Comparison of ENCODE assay signal across 1 cellular context in the genomic region with DNA sequence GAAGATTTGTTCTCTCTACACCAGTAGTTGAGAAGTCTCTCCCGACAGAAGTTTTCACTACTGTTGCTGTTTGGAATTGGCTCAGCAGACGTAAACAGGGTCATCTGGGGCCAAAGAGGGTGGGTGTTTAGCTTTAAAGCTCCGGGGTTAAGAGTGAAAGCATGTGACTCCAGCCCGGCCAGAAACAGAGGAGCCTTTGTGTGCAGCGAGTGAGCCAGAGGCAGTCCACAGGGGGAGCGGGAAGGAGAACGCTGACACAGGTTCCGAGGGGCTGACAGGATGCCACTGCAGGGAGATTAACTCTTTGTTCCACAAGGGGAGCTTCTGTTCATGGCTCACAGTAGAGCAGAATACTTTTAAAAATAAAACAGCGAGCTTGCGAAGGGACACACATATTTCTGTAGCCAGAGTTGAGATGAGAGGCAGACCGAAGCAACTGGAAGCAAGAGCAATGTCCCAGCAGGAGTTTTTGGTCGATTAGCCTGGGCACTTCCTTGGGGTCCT.
TF ChIP-seq lines count a peak whose summit lies in the region.

No MANE protein-coding gene starts in this region.

TF ChIP-seq in HepG2, 621 proteins besides CTCF, POLR2A, EP300 and RAD21 (continued from another document and continues in another):
- TF ChIP-seq, protein P1, sequence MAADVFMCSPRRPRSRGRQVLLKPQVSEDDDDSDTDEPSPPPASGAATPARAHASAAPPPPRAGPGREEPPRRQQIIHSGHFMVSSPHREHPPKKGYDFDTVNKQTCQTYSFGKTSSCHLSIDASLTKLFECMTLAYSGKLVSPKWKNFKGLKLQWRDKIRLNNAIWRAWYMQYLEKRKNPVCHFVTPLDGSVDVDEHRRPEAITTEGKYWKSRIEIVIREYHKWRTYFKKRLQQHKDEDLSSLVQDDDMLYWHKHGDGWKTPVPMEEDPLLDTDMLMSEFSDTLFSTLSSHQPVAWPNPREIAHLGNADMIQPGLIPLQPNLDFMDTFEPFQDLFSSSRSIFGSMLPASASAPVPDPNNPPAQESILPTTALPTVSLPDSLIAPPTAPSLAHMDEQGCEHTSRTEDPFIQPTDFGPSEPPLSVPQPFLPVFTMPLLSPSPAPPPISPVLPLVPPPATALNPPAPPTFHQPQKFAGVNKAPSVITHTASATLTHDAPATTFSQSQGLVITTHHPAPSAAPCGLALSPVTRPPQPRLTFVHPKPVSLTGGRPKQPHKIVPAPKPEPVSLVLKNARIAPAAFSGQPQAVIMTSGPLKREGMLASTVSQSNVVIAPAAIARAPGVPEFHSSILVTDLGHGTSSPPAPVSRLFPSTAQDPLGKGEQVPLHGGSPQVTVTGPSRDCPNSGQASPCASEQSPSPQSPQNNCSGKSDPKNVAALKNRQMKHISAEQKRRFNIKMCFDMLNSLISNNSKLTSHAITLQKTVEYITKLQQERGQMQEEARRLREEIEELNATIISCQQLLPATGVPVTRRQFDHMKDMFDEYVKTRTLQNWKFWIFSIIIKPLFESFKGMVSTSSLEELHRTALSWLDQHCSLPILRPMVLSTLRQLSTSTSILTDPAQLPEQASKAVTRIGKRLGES (CRISPR knock-in tag; IDR thresholded peaks at IDR 0.05; ENCODE audit: borderline replicate concordance), result no peak
- TF ChIP-seq SP140L (CRISPR knock-in tag; IDR thresholded peaks at IDR 0.05; ENCODE audit: borderline replicate concordance), result peak; percentile 57; the same call in 1 of the 2 replicates
- TF ChIP-seq ZNF354B (CRISPR knock-in tag; IDR thresholded peaks at IDR 0.05), result no peak
- no peak for TF ChIP-seq PRMT3 (CRISPR knock-in tag; IDR thresholded peaks at IDR 0.05; ENCODE audit: borderline replicate concordance, low read depth)
- peak; percentile 94 for TF ChIP-seq NCOA2 (CRISPR knock-in tag; IDR thresholded peaks at IDR 0.05)
- peak; percentile 68; the same call in 1 of the 2 replicates for TF ChIP-seq HOXA3 (CRISPR knock-in tag; IDR thresholded peaks at IDR 0.05)
- TF ChIP-seq U2AF2 (IDR thresholded peaks at IDR 0.05; ENCODE audit: low read depth, low read length), result no peak
- TF ChIP-seq ZSCAN9 (CRISPR knock-in tag; IDR thresholded peaks at IDR 0.05; ENCODE audit: borderline replicate concordance), result peak; percentile 52; the same call in 1 of the 2 replicates
- TF ChIP-seq NCOA5 (CRISPR knock-in tag; IDR thresholded peaks at IDR 0.05), result no peak
- no peak for TF ChIP-seq ZNF362 (CRISPR knock-in tag; IDR thresholded peaks at IDR 0.05; ENCODE audit: borderline replicate concordance)
- TF ChIP-seq SMYD3 (CRISPR knock-in tag; IDR thresholded peaks at IDR 0.05), result peak; percentile 35; the same call in 1 of the 2 replicates
- no peak for TF ChIP-seq AGO1 (IDR thresholded peaks at IDR 0.05; ENCODE audit: low read depth, low read length, poor library complexity, severe bottlenecking)
- TF ChIP-seq, protein P2, sequence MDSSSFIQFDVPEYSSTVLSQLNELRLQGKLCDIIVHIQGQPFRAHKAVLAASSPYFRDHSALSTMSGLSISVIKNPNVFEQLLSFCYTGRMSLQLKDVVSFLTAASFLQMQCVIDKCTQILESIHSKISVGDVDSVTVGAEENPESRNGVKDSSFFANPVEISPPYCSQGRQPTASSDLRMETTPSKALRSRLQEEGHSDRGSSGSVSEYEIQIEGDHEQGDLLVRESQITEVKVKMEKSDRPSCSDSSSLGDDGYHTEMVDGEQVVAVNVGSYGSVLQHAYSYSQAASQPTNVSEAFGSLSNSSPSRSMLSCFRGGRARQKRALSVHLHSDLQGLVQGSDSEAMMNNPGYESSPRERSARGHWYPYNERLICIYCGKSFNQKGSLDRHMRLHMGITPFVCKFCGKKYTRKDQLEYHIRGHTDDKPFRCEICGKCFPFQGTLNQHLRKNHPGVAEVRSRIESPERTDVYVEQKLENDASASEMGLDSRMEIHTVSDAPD (CRISPR knock-in tag; IDR thresholded peaks at IDR 0.05), result peak; percentile 38; the same call in 1 of the 2 replicates
- TF ChIP-seq ZNF784 (CRISPR knock-in tag; IDR thresholded peaks at IDR 0.05; ENCODE audit: borderline replicate concordance), result no peak
- no peak for TF ChIP-seq REL (CRISPR knock-in tag; conservative IDR thresholded peaks at IDR 0.05)
- no peak for TF ChIP-seq NFATC3 (CRISPR knock-in tag; IDR thresholded peaks at IDR 0.05)
- TF ChIP-seq MAF1 (CRISPR knock-in tag; IDR thresholded peaks at IDR 0.05; ENCODE audit: borderline replicate concordance), result no peak
- TF ChIP-seq ZNF224 (CRISPR knock-in tag; IDR thresholded peaks at IDR 0.05), result no peak
- TF ChIP-seq ZNF292 (CRISPR knock-in tag; IDR thresholded peaks at IDR 0.05; ENCODE audit: borderline replicate concordance, low read depth), result peak; percentile 99
- TF ChIP-seq ATRX (CRISPR knock-in tag; IDR thresholded peaks at IDR 0.05; ENCODE audit: borderline replicate concordance), result no peak
- no peak; the same call in 1 of the 2 replicates for TF ChIP-seq ZNF460 (CRISPR knock-in tag; IDR thresholded peaks at IDR 0.05; ENCODE audit: borderline replicate concordance)
- peak; percentile 96 for TF ChIP-seq FOXK1 (CRISPR knock-in tag; IDR thresholded peaks at IDR 0.05; ENCODE audit: borderline replicate concordance, low read depth)
- TF ChIP-seq ZNF747 (CRISPR knock-in tag; IDR thresholded peaks at IDR 0.05; ENCODE audit: borderline replicate concordance), result no peak
- 0 out of 2 replicates have a peak, but pooled peaks have one; percentile 29 for TF ChIP-seq STAT6 (CRISPR knock-in tag; IDR thresholded peaks at IDR 0.05; ENCODE audit: borderline replicate concordance)
- TF ChIP-seq ZNF607 (CRISPR knock-in tag; IDR thresholded peaks at IDR 0.05; ENCODE audit: borderline replicate concordance), result 0 out of 2 replicates have a peak, but pooled peaks have one; percentile 25
- 0 out of 2 replicates have a peak, but pooled peaks have one; percentile 34 for TF ChIP-seq ATF7-NPFF (CRISPR knock-in tag; IDR thresholded peaks at IDR 0.05; ENCODE audit: low read depth)
- no peak for TF ChIP-seq ZNF160 (CRISPR knock-in tag; IDR thresholded peaks at IDR 0.05)
- TF ChIP-seq PAWR (CRISPR knock-in tag; IDR thresholded peaks at IDR 0.05; ENCODE audit: borderline replicate concordance), result no peak
- TF ChIP-seq ZNF563 (CRISPR knock-in tag; IDR thresholded peaks at IDR 0.05), result no peak
- TF ChIP-seq ZNF350 (CRISPR knock-in tag; IDR thresholded peaks at IDR 0.05; ENCODE audit: borderline replicate concordance, low read depth), result no peak; the same call in 1 of the 2 replicates
- no peak for TF ChIP-seq ZNF674 (CRISPR knock-in tag; IDR thresholded peaks at IDR 0.05; ENCODE audit: low read depth)
- no peak for TF ChIP-seq ISX (CRISPR knock-in tag; conservative IDR thresholded peaks at IDR 0.05)
- TF ChIP-seq ZNF761 (CRISPR knock-in tag; conservative IDR thresholded peaks at IDR 0.05), result 0 out of 2 replicates have a peak, but pooled peaks have one; percentile 37
- TF ChIP-seq ZNF10 (CRISPR knock-in tag; IDR thresholded peaks at IDR 0.05; ENCODE audit: borderline replicate concordance, low read depth), result no peak
- peak; percentile 33; the same call in 1 of the 2 replicates for TF ChIP-seq DMAP1 (CRISPR knock-in tag; IDR thresholded peaks at IDR 0.05)
- no peak for TF ChIP-seq ZNF230 (CRISPR knock-in tag; IDR thresholded peaks at IDR 0.05)
- TF ChIP-seq, protein P3, sequence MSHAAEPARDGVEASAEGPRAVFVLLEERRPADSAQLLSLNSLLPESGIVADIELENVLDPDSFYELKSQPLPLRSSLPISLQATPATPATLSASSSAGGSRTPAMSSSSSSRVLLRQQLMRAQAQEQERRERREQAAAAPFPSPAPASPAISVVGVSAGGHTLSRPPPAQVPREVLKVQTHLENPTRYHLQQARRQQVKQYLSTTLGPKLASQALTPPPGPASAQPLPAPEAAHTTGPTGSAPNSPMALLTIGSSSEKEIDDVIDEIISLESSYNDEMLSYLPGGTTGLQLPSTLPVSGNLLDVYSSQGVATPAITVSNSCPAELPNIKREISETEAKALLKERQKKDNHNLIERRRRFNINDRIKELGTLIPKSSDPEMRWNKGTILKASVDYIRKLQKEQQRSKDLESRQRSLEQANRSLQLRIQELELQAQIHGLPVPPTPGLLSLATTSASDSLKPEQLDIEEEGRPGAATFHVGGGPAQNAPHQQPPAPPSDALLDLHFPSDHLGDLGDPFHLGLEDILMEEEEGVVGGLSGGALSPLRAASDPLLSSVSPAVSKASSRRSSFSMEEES (CRISPR knock-in tag; IDR thresholded peaks at IDR 0.05), result peak; percentile 99
- no peak for TF ChIP-seq ZNF766 (CRISPR knock-in tag; IDR thresholded peaks at IDR 0.05; ENCODE audit: borderline replicate concordance)
- TF ChIP-seq, protein P4, sequence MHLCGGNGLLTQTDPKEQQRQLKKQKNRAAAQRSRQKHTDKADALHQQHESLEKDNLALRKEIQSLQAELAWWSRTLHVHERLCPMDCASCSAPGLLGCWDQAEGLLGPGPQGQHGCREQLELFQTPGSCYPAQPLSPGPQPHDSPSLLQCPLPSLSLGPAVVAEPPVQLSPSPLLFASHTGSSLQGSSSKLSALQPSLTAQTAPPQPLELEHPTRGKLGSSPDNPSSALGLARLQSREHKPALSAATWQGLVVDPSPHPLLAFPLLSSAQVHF (CRISPR knock-in tag; IDR thresholded peaks at IDR 0.05), result no peak
- no peak for TF ChIP-seq RELA (CRISPR knock-in tag; IDR thresholded peaks at IDR 0.05)
- TF ChIP-seq PLSCR1 (CRISPR knock-in tag; IDR thresholded peaks at IDR 0.05; ENCODE audit: borderline replicate concordance), result no peak
- TF ChIP-seq ZFP36L2 (CRISPR knock-in tag; IDR thresholded peaks at IDR 0.05), result no peak
- TF ChIP-seq MNT (IDR thresholded peaks at IDR 0.05), result peak; percentile 57; the same call in 1 of the 2 replicates
- TF ChIP-seq ZNF615 (CRISPR knock-in tag; IDR thresholded peaks at IDR 0.05; ENCODE audit: borderline replicate concordance), result no peak
- TF ChIP-seq, protein P5, sequence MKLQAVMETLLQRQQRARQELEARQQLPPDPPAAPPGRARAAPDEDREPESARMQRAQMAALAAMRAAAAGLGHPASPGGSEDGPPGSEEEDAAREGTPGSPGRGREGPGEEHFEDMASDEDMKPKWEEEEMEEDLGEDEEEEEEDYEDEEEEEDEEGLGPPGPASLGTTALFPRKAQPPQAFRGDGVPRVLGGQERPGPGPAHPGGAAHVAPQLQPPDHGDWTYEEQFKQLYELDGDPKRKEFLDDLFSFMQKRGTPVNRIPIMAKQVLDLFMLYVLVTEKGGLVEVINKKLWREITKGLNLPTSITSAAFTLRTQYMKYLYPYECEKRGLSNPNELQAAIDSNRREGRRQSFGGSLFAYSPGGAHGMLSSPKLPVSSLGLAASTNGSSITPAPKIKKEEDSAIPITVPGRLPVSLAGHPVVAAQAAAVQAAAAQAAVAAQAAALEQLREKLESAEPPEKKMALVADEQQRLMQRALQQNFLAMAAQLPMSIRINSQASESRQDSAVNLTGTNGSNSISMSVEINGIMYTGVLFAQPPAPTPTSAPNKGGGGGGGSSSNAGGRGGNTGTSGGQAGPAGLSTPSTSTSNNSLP (IDR thresholded peaks at IDR 0.05; ENCODE audit: low read depth, low read length), result 0 out of 2 replicates have a peak, but pooled peaks have one; percentile 21
- TF ChIP-seq SP4 (CRISPR knock-in tag; IDR thresholded peaks at IDR 0.05), result 0 out of 2 replicates have a peak, but pooled peaks have one; percentile 29
- TF ChIP-seq ZNF773 (CRISPR knock-in tag; IDR thresholded peaks at IDR 0.05; ENCODE audit: borderline replicate concordance), result no peak
- TF ChIP-seq GABPA (IDR thresholded peaks at IDR 0.05; ENCODE audit: low read depth, low read length), result no peak
- peak; percentile 31; the same call in 1 of the 2 replicates for TF ChIP-seq GABPA (CRISPR knock-in tag; IDR thresholded peaks at IDR 0.05; ENCODE audit: low read depth)
